1 cellular context compared by ENCODE assay signal in genomic region chr7:70693690-70694356, GRCh38.
TF ChIP-seq lines count a peak whose summit lies in the region.

No MANE protein-coding gene starts in this region.

TF ChIP-seq in WTC11, 78 proteins besides CTCF, POLR2A, EP300 and RAD21 (continued from another document):
- TF ChIP-seq IRF1 (CRISPR knock-in tag; IDR thresholded peaks at IDR 0.05), result no peak
- no peak for TF ChIP-seq TEAD4 (CRISPR knock-in tag; IDR thresholded peaks at IDR 0.05)
- TF ChIP-seq ATF2 (CRISPR knock-in tag; IDR thresholded peaks at IDR 0.05; ENCODE audit: borderline replicate concordance, low read depth), result no peak
- no peak for TF ChIP-seq ATF6 (CRISPR knock-in tag; IDR thresholded peaks at IDR 0.05)
- no peak for TF ChIP-seq ATF3 (CRISPR knock-in tag; conservative IDR thresholded peaks at IDR 0.05)
- TF ChIP-seq ETV6 (CRISPR knock-in tag; IDR thresholded peaks at IDR 0.05), result 0 out of 2 replicates have a peak, but pooled peaks have one; percentile 27
